Comparison of ENCODE assay signal across 8 cellular contexts in genomic region chr10:24208661-24209420, GRCh38. TPM values are rescaled to one million over a fixed set of nuclear protein-coding genes. Genes with fewer than 3 reads are reported as not detected.
A peak's percentile ranks its signal among the peaks of the same experiment; 100 is the strongest.
DNase-seq lines count a peak whose midpoint lies in the region; ATAC-seq and TF ChIP-seq lines count a peak whose summit lies in the region.

TSS of gene KIAA1217 (plus strand) at chr10:24209138. CDS start at chr10:24209194, 56 bp downstream.

- H3K27me3 Mint-ChIP-seq in GM23338 (ENCODE audit: insufficient read depth, low read depth, poor library complexity) (peaks cover 21% of the 10 kb centered on the region), endothelial cell (ENCODE audit: unreplicated experiment) (peaks cover 16% of the 10 kb centered on the region)

- no TSS peak for BruUV-seq in Panc1 (replicated peaks; lab: Mats Ljungman, UMichigan)

- no peak for TF ChIP-seq POLR2A in vagina (IDR thresholded peaks at IDR 0.05)

- CTCF ChIA-PET in Panc1 (lab: Charles Lee), result interaction anchor here (0.5 to 0.6 kb wide), 2 partner anchors 103 to 1666 kb away, joined by 4 to 11 read pairs; no protein-coding TSS in a partner anchor

- peak within 1 kb of the TSS; percentile 76 for H2AFZ ChIP-seq in GM23338

- peak within 1 kb of the TSS; percentile 62 for H3K4me3 ChIP-seq in GM23338
- H3K4me3 ChIP-seq in Panc1 (ENCODE audit: low read depth in 2 of 2, low read length in 2 of 2), result peak within 1 kb of the TSS; percentile 47 to 54
- H3K4me3 ChIP-seq in vagina, result peak within 1 kb of the TSS; percentile 47 to 54

- intact Hi-C loops in Panc1 (cut with micrococcal nuclease; ENCODE audit: unreplicated experiment) (loop anchor here (10.0 kb wide), 1 partner anchor 296 kb away; no protein-coding TSS in a partner anchor), vagina (cut with DNase I) (no loop called here)

- ATAC-seq in GM23338, result peak; percentile 73
- ATAC-seq in Panc1, result peak; percentile 83

- H3K79me2 ChIP-seq in GM23338 (replicated peaks; ENCODE audit: insufficient read depth), result peaks cover 8% of the 10 kb centered on the region; the same call in 1 of the 2 replicates

- in situ Hi-C loops in Panc1 (cut with HindIII; ENCODE audit: low pct_unique_long_range_greater_than_20kb, low sequenced_read_pairs), result no loop called here

- H3K27ac Mint-ChIP-seq in GM23338 (peak within 1 kb of the TSS; percentile 89), endothelial cell (ENCODE audit: unreplicated experiment) (peak within 1 kb of the TSS; percentile 100)

- no peaks in the 10 kb centered on the region for H3K9me2 ChIP-seq in GM23338 (ENCODE audit: insufficient read depth)

- peak within 1 kb of the TSS; percentile 93 for H3K4me3 Mint-ChIP-seq in GM23338
- peak within 1 kb of the TSS; percentile 97 for H3K4me3 Mint-ChIP-seq in endothelial cell (ENCODE audit: unreplicated experiment)

- H3K36me3 Mint-ChIP-seq in GM23338 (ENCODE audit: low read depth) (peaks cover 10% of the 10 kb centered on the region), endothelial cell (ENCODE audit: low read depth, unreplicated experiment) (peaks cover 17% of the 10 kb centered on the region)

- H3K4me1 Mint-ChIP-seq in GM23338 (peaks cover 60% of the 10 kb centered on the region), endothelial cell (ENCODE audit: unreplicated experiment) (peaks cover 64% of the 10 kb centered on the region)

- H3K27ac ChIP-seq in GM23338 (ENCODE audit: low read depth) (peak within 1 kb of the TSS; percentile 48), Panc1 (ENCODE audit: low read length) (peak within 1 kb of the TSS; percentile 61), vagina (peak within 1 kb of the TSS; percentile 82)

- H3K4me2 ChIP-seq in GM23338, result peak within 1 kb of the TSS; percentile 76

- H3K4me1 ChIP-seq in GM23338 (ENCODE audit: insufficient read depth), result peaks cover 49% of the 10 kb centered on the region
- H3K4me1 ChIP-seq in Panc1 (ENCODE audit: control insufficient read depth, insufficient read depth, low read length), result peaks cover 13% of the 10 kb centered on the region
- H3K4me1 ChIP-seq in vagina, result peaks cover 30% of the 10 kb centered on the region

- H3K9me3 Mint-ChIP-seq in GM23338 (peaks cover 3% of the 10 kb centered on the region; the same call in 1 of the 3 replicates), endothelial cell (ENCODE audit: unreplicated experiment) (no peaks in the 10 kb centered on the region)

- H3K27me3 ChIP-seq in GM23338 (ENCODE audit: insufficient read depth) (no peaks in the 10 kb centered on the region), Panc1 (ENCODE audit: control insufficient read depth, insufficient read depth, low read length) (no peaks in the 10 kb centered on the region), vagina (no peaks in the 10 kb centered on the region)

- DNase-seq in DMS53 treated with DMSO at 0.1 percent for 48 hours (lab: John Stamatoyannopoulos, UW; ENCODE audit: unreplicated experiment) (peak; percentile 52), GM23338 (ENCODE audit: low spot score) (peak; percentile 63), Panc1 (ENCODE audit: low read depth, low spot score) (no peak), endothelial cell (ENCODE audit: low spot score) (peak; percentile 48), midbrain (lab: John Stamatoyannopoulos, UW) (peak; percentile 32), vagina (ENCODE audit: extremely low spot score in 2 of 2) (no peak), NCI-H2029 treated with DMSO at 0.1 percent for 48 hours (lab: John Stamatoyannopoulos, UW) (no peak), Ammon's horn (ENCODE audit: low spot score) (no peak)

- H3K36me3 ChIP-seq in GM23338 (ENCODE audit: insufficient read depth) (no peaks in the 10 kb centered on the region), Panc1 (ENCODE audit: control insufficient read depth, insufficient read depth, low read length) (no peaks in the 10 kb centered on the region), vagina (no peaks in the 10 kb centered on the region)

- no peaks in the 10 kb centered on the region for H3K9me3 ChIP-seq in Panc1 (ENCODE audit: control insufficient read depth, insufficient read depth, low read depth, low read length)
- H3K9me3 ChIP-seq in vagina, result no peaks in the 10 kb centered on the region

- H4K20me1 ChIP-seq in GM23338 (replicated peaks; ENCODE audit: insufficient read depth), result no peaks in the 10 kb centered on the region

- POLR2A ChIA-PET in Panc1 (lab: Charles Lee), result no interaction called here

- 0 out of 2 replicates have a peak, but pooled peaks cover 3% of the 10 kb centered on the region for H3F3A ChIP-seq in GM23338 (replicated peaks; ENCODE audit: low read depth)

- no peak for TF ChIP-seq CTCF in GM23338 (conservative IDR thresholded peaks at IDR 0.05; ENCODE audit: low read depth in 2 of 2)
- TF ChIP-seq CTCF in Panc1 (IDR thresholded peaks at IDR 0.05), result no peak
- TF ChIP-seq CTCF in endothelial cell (IDR thresholded peaks at IDR 0.05; ENCODE audit: unreplicated experiment), result no peak
- no peak for TF ChIP-seq CTCF in vagina (IDR thresholded peaks at IDR 0.05)

TF ChIP-seq in GM23338, 12 proteins besides CTCF, POLR2A, EP300 and RAD21:
- TF ChIP-seq NANOG (IDR thresholded peaks at IDR 0.05; ENCODE audit: borderline replicate concordance), result no peak
- no peak for TF ChIP-seq EZH2 (IDR thresholded peaks at IDR 0.05; ENCODE audit: low read depth, unreplicated experiment)
- no peak for TF ChIP-seq POLR2AphosphoS5 (IDR thresholded peaks at IDR 0.05; ENCODE audit: low read depth)

RNA-seq across cellular contexts. Expression of gene KIAA1217, which starts in this region (rescaled TPM):
- total RNA-seq in GM23338 (2014; rRNA removed; shearing (Covaris generic)), result 9.1 and 17.7 TPM in 2 replicates
- polyA plus RNA-seq in GM23338 (2016; fragmentation: Nextera tagmentation; extraction: Ambion mirVana), result 6.0 and 6.4 TPM in 2 replicates
- total RNA-seq in Panc1 (2021; ENCODE audit: unreplicated experiment) (11.6 TPM), endothelial cell (ENCODE audit: unreplicated experiment) (70.8 TPM), vagina (54.3 TPM)
- 8.2 TPM for polyA plus RNA-seq in Panc1 (2012; ENCODE audit: insufficient read length)

Comparison
In these comparisons a context has a peak if more than half of its experiments do, and no peak if none do; other contexts are left out.
1. DNase-seq: peak in DMS53 treated with DMSO at 0.1 percent for 48 hours (single experiment), GM23338 (single experiment), endothelial cell (single experiment) and midbrain (single experiment); none in Panc1 (single experiment), vagina (0 of 2), NCI-H2029 treated with DMSO at 0.1 percent for 48 hours (single experiment) and Ammon's horn (single experiment).
2. Peak in every context shown above with its lines, with median percentiles within 50 percentile points of each other: H3K27ac ChIP-seq and H3K4me3 ChIP-seq.